ENCODE assay signal across 25 cellular contexts in the genomic region with DNA sequence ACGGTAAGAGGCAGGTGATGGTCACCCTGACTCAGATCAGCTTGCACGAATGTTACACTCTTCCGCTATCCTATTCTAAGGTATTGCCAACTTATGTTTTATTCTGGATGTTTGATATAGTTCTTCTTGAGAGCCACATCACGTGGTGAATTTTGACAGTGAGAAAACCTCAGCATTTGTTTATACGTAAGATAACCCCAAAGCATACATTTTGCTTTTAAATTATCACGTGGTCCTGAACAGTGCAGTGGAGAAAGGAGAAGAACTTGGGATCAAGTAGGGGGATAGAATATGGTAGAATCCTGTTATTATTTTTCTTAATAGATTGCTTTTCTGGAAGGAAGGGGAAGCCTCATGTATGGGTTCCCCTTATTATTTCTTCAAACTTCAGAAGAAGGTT. TPM values are rescaled to one million over a fixed set of nuclear protein-coding genes. Genes with fewer than 3 reads are reported as not detected.
DNase-seq lines count a peak whose midpoint lies in the region; ATAC-seq and TF ChIP-seq lines count a peak whose summit lies in the region.
"Had no signal": no experiment of that assay in that cellular context is flagged by ENCODE, and none has a peak within 500 bp of the region (broad histone marks: within the 10 kb centered on the region; RNA-seq: fewer than 3 reads in every experiment).

No MANE protein-coding gene starts in this region.

- no peak for TF ChIP-seq CTCF in natural killer cell (IDR thresholded peaks at IDR 0.05)

- H3K4me3 ChIP-seq in MG63: no peak overlapping the region
- H3K4me3 ChIP-seq: colonic mucosa, gastroesophageal sphincter, lung, thoracic aorta had no signal

- ATAC-seq in activated CD4-positive, alpha-beta T cell treated with anti-CD3 and anti-CD28 coated beads for 36 hours: no peak
- ATAC-seq in natural killer cell: peak in 1 of 3 donors; percentile 30
- ATAC-seq: gastroesophageal sphincter, Right ventricle myocardium inferior had no signal

- H3K9me3 ChIP-seq in MG63: no peaks in the 10 kb centered on the region
- H3K9me3 ChIP-seq: colonic mucosa, gastroesophageal sphincter, thoracic aorta had no signal

- peak overlapping the region; percentile 74 for H3K27ac Mint-ChIP-seq in activated CD4-positive, alpha-beta T cell treated with anti-CD3 and anti-CD28 coated beads for 36 hours
- peak overlapping the region in 2 of 3 donors; percentile 59 to 95 for H3K27ac Mint-ChIP-seq in IgD-negative memory B cell
- peak overlapping the region; percentile 65 for H3K27ac Mint-ChIP-seq in activated naive CD8-positive, alpha-beta T cell treated with anti-CD3 and anti-CD28 coated beads for 36 hours
- H3K27ac Mint-ChIP-seq in natural killer cell: peak overlapping the region; percentile 17 to 48
- H3K27ac Mint-ChIP-seq: endodermal cell had no signal

- H3K27me3 Mint-ChIP-seq in activated CD4-positive, alpha-beta T cell treated with anti-CD3 and anti-CD28 coated beads for 36 hours: no peaks in the 10 kb centered on the region
- H3K27me3 Mint-ChIP-seq in IgD-negative memory B cell (no peaks in the 10 kb centered on the region), natural killer cell (ENCODE audit: low read depth in 2 of 2) (no peaks in the 10 kb centered on the region)
- no peaks in the 10 kb centered on the region for H3K27me3 Mint-ChIP-seq in activated naive CD8-positive, alpha-beta T cell treated with anti-CD3 and anti-CD28 coated beads for 36 hours

- intact Hi-C loops in activated CD4-positive, alpha-beta T cell treated with anti-CD3 and anti-CD28 coated beads for 36 hours (cut with DNase I, micrococcal nuclease): loop anchor here (1.0 kb wide), 3 partner anchors 8 to 29 kb away; no protein-coding TSS in a partner anchor
- intact Hi-C loops in natural killer cell (cut with micrococcal nuclease): no loop called here

- POLR2A ChIA-PET in activated CD4-positive, alpha-beta T cell treated with anti-CD3 and anti-CD28 coated beads for 36 hours (lab: Charles Lee): no interaction called here

- CTCF ChIA-PET in activated CD4-positive, alpha-beta T cell treated with anti-CD3 and anti-CD28 coated beads for 36 hours (lab: Charles Lee): interaction anchor here (0.6 to 1.3 kb wide), 3 partner anchors 13 to 168 kb away, joined by 3 read pairs; no protein-coding TSS in a partner anchor

- H3K36me3 ChIP-seq in MG63: peaks cover 89% of the 10 kb centered on the region

- H3K4me1 Mint-ChIP-seq in activated CD4-positive, alpha-beta T cell treated with anti-CD3 and anti-CD28 coated beads for 36 hours: peaks cover 62% of the 10 kb centered on the region
- H3K4me1 Mint-ChIP-seq in IgD-negative memory B cell (peaks cover 3 to 13% (median 8%) of the 10 kb centered on the region in 3 donors), natural killer cell (peaks cover 18 to 19% of the 10 kb centered on the region in 2 donors)
- peaks cover 40% of the 10 kb centered on the region for H3K4me1 Mint-ChIP-seq in activated naive CD8-positive, alpha-beta T cell treated with anti-CD3 and anti-CD28 coated beads for 36 hours

- H3K27me3 ChIP-seq in MG63: no peaks in the 10 kb centered on the region
- H3K27me3 ChIP-seq: brain microvascular endothelial cell, colonic mucosa, gastroesophageal sphincter had no signal

- H3K9me3 Mint-ChIP-seq in activated CD4-positive, alpha-beta T cell treated with anti-CD3 and anti-CD28 coated beads for 36 hours (ENCODE audit: low read depth): no peaks in the 10 kb centered on the region
- H3K9me3 Mint-ChIP-seq in IgD-negative memory B cell: no peaks in the 10 kb centered on the region
- no peaks in the 10 kb centered on the region for H3K9me3 Mint-ChIP-seq in activated naive CD8-positive, alpha-beta T cell treated with anti-CD3 and anti-CD28 coated beads for 36 hours
- no peaks in the 10 kb centered on the region for H3K9me3 Mint-ChIP-seq in natural killer cell
- H3K9me3 Mint-ChIP-seq: endodermal cell had no signal

- DNase-seq in activated CD4-positive, alpha-beta T cell treated with anti-CD3 and anti-CD28 coated beads for 36 hours: no peak
- no peak for DNase-seq in activated CD4-positive, alpha-beta T cell treated with anti-CD3 and anti-CD28 coated beads for 48 hours
- no peak for DNase-seq in activated naive CD8-positive, alpha-beta T cell treated with anti-CD3 and anti-CD28 coated beads for 36 hours
- no peak for DNase-seq in natural killer cell
- DNase-seq in MG63: no peak
- no peak for DNase-seq in cerebellum (ENCODE audit: low spot score)
- no peak for DNase-seq in NCI-H2171 (lab: John Stamatoyannopoulos, UW)
- DNase-seq: 8988T, AML-193, brain microvascular endothelial cell, colonic mucosa, COR-L47, DMS79 treated with DMSO at 0.1 percent for 48 hours, endodermal cell, islet precursor cell, KG1, MV-4-11, NCI-H1694, retina, SW 1271 had no signal

- H3K4me3 Mint-ChIP-seq in activated CD4-positive, alpha-beta T cell treated with anti-CD3 and anti-CD28 coated beads for 36 hours: no peak overlapping the region
- H3K4me3 Mint-ChIP-seq in IgD-negative memory B cell: no peak overlapping the region
- no peak overlapping the region for H3K4me3 Mint-ChIP-seq in activated naive CD8-positive, alpha-beta T cell treated with anti-CD3 and anti-CD28 coated beads for 36 hours
- H3K4me3 Mint-ChIP-seq in natural killer cell: no peak overlapping the region
- H3K4me3 Mint-ChIP-seq: endodermal cell had no signal

- H3K36me3 Mint-ChIP-seq in activated CD4-positive, alpha-beta T cell treated with anti-CD3 and anti-CD28 coated beads for 36 hours (ENCODE audit: low read depth): peaks cover 79% of the 10 kb centered on the region
- peaks cover 7% of the 10 kb centered on the region for H3K36me3 Mint-ChIP-seq in IgD-negative memory B cell
- peaks cover 39% of the 10 kb centered on the region for H3K36me3 Mint-ChIP-seq in activated naive CD8-positive, alpha-beta T cell treated with anti-CD3 and anti-CD28 coated beads for 36 hours
- H3K36me3 Mint-ChIP-seq in natural killer cell: peaks cover 51% of the 10 kb centered on the region

RNA-seq across cellular contexts. Expression of a gene that starts 16.7 kb away (rescaled TPM):
- total RNA-seq in activated CD4-positive, alpha-beta T cell treated with anti-CD3 and anti-CD28 coated beads for 36 hours: 100 to 1,000 TPM; 247 to 257 TPM
- polyA plus RNA-seq in IgD-negative memory B cell: 29.9 TPM
- total RNA-seq in activated naive CD8-positive, alpha-beta T cell treated with anti-CD3 and anti-CD28 coated beads for 36 hours: 100 to 1,000 TPM; 234 to 243 TPM
- total RNA-seq in natural killer cell: 100 to 1,000 TPM; 134 to 144 (median 140) TPM
- 88.6 and 124 TPM in 2 replicates for total RNA-seq in MG63 (2014; rRNA removed; shearing (Covaris generic); ENCODE audit: low replicate concordance)
- total RNA-seq in cerebellum: 69.9 TPM
